ENCODE assay signal across 1 cellular context in genomic region chr18:21598726-21599584, GRCh38.
TF ChIP-seq lines count a peak whose summit lies in the region.

No MANE protein-coding gene starts in this region.

TF ChIP-seq in GM23338, 12 proteins besides CTCF, POLR2A, EP300 and RAD21 (continued from another document):
- no peak for TF ChIP-seq ZNF462 (CRISPR knock-in tag; IDR thresholded peaks at IDR 0.05)
- TF ChIP-seq EZH2 (IDR thresholded peaks at IDR 0.05; ENCODE audit: low read depth, unreplicated experiment), result no peak
- no peak for TF ChIP-seq JUNB (IDR thresholded peaks at IDR 0.05; ENCODE audit: unreplicated experiment)
- TF ChIP-seq POLR2AphosphoS5 (IDR thresholded peaks at IDR 0.05; ENCODE audit: low read depth), result no peak
- no peak for TF ChIP-seq ZNF114 (CRISPR knock-in tag; IDR thresholded peaks at IDR 0.05)
- no peak for TF ChIP-seq EZH2phosphoT487 (IDR thresholded peaks at IDR 0.05; ENCODE audit: unreplicated experiment)
- no peak for TF ChIP-seq REST (IDR thresholded peaks at IDR 0.05; ENCODE audit: unreplicated experiment)
- TF ChIP-seq CREB1 (CRISPR knock-in tag; IDR thresholded peaks at IDR 0.05; ENCODE audit: low read depth), result no peak
- TF ChIP-seq ZNF331 (CRISPR knock-in tag; IDR thresholded peaks at IDR 0.05; ENCODE audit: low read depth), result no peak
- TF ChIP-seq ETS1 (IDR thresholded peaks at IDR 0.05), result no peak
- no peak for TF ChIP-seq STAT1 (IDR thresholded peaks at IDR 0.05; ENCODE audit: unreplicated experiment)
